ENCODE assay signal across 8 cellular contexts in genomic region chr11:46363455-46363920, GRCh38. TPM values are rescaled to one million over a fixed set of nuclear protein-coding genes. Genes with fewer than 3 reads are reported as not detected.
A peak's percentile ranks its signal among the peaks of the same experiment; 100 is the strongest.
DNase-seq lines count a peak whose midpoint lies in the region; ATAC-seq, FAIRE-seq and TF ChIP-seq lines count a peak whose summit lies in the region.

No MANE protein-coding gene starts in this region.

- H3K9ac ChIP-seq in IMR-90 (ENCODE audit: low read depth, low read length) = no peak overlapping the region
- H3K9ac ChIP-seq in kidney (ENCODE audit: low read length in 2 of 2) = no peak overlapping the region

- no peak overlapping the region for H4K91ac ChIP-seq in IMR-90 (ENCODE audit: insufficient read depth, low read depth, low read length)

- H2BK15ac ChIP-seq in IMR-90 (ENCODE audit: low read depth, low read length) = no peak overlapping the region; the same call in 2 of the 3 replicates

- H3K56ac ChIP-seq in IMR-90 (ENCODE audit: extremely low read depth, insufficient read depth, low read length) = no peak overlapping the region

- FAIRE-seq in kidney (lab: Jason Lieb, UNC) = no peak

- no peak overlapping the region for H3K18ac ChIP-seq in IMR-90 (ENCODE audit: low read depth, low read length)

- H3K27me3 ChIP-seq in IMR-90 (ENCODE audit: control insufficient read depth, insufficient read depth, low read length) (no peaks in the 10 kb centered on the region), body of pancreas (no peaks in the 10 kb centered on the region)

- H2BK120ac ChIP-seq in IMR-90 (ENCODE audit: low read depth, low read length) = no peak overlapping the region

- no peaks in the 10 kb centered on the region for H3K9me3 ChIP-seq in IMR-90 (ENCODE audit: control insufficient read depth, insufficient read depth, low read length)
- no peaks in the 10 kb centered on the region for H3K9me3 ChIP-seq in body of pancreas
- H3K9me3 ChIP-seq in kidney (ENCODE audit: control insufficient read depth in 1 of 2, low read length in 2 of 2) = no peaks in the 10 kb centered on the region

- H2AFZ ChIP-seq in IMR-90 (replicated peaks; ENCODE audit: low read length, poor library complexity) = peak overlapping the region; percentile 78

- ATAC-seq in IMR-90 (ENCODE audit: low read depth) = no peak
- peak; percentile 31 for ATAC-seq in body of pancreas
- ATAC-seq in HG03159 (IDR thresholded peaks at IDR 0.05; ENCODE audit: unreplicated experiment) = no peak
- ATAC-seq in HG03097 (IDR thresholded peaks at IDR 0.05; ENCODE audit: low FRiP score, unreplicated experiment) = no peak
- ATAC-seq in HG03175 (IDR thresholded peaks at IDR 0.05; ENCODE audit: unreplicated experiment) = no peak

- H3K4me3 ChIP-seq in IMR-90 (ENCODE audit: insufficient read depth, low read depth, low read length) (no peak overlapping the region), body of pancreas (no peak overlapping the region), kidney (ENCODE audit: low read length in 2 of 2) (no peak overlapping the region)

- no peak overlapping the region for H2BK20ac ChIP-seq in IMR-90 (ENCODE audit: low read depth, low read length)

- no peak for TF ChIP-seq RAD21 in IMR-90 (IDR thresholded peaks at IDR 0.05; ENCODE audit: low read length)

- no peak overlapping the region for H4K8ac ChIP-seq in IMR-90 (ENCODE audit: low read depth in 2 of 2, low read length in 2 of 2)

- H2AK5ac ChIP-seq in IMR-90 (ENCODE audit: low read depth, low read length) = peak overlapping the region; percentile 43

- POLR2A ChIA-PET in IMR-90 (lab: Charles Lee; ENCODE audit: unreplicated experiment) = interaction anchor here (0.5 kb wide), 1 partner anchor 10 kb away, joined by 9 read pairs; no protein-coding TSS in a partner anchor

- peaks cover 37% of the 10 kb centered on the region for H3K4me1 ChIP-seq in IMR-90 (ENCODE audit: control insufficient read depth, insufficient read depth, low read length)
- H3K4me1 ChIP-seq in body of pancreas = peaks cover 38% of the 10 kb centered on the region
- peaks cover 9 to 37% of the 10 kb centered on the region in 2 donors for H3K4me1 ChIP-seq in kidney (ENCODE audit: control insufficient read depth in 1 of 2, insufficient read depth in 1 of 2, low read depth in 1 of 2, low read length in 2 of 2)

- H2AK9ac ChIP-seq in IMR-90 (replicated peaks; ENCODE audit: low read depth, low read length, poor library complexity) = peak overlapping the region; percentile 74

- H2BK5ac ChIP-seq in IMR-90 (ENCODE audit: low read depth, low read length, poor library complexity, severe bottlenecking) = no peak overlapping the region

- H3K27ac ChIP-seq in IMR-90 (ENCODE audit: insufficient read depth, low read length) (no peak overlapping the region), body of pancreas (peak overlapping the region in 2 of 4 donors; percentile 58 to 73), kidney (ENCODE audit: low read depth in 2 of 2, low read length in 2 of 2) (peak overlapping the region in 1 of 2 donors; percentile 43)

- WGBS in IMR-90 (ENCODE audit: extremely low coverage in 2 of 2, insufficient read length in 1 of 2), 2 experiments = 76% methylated on average over 5 of the region's 20 CpGs; no CpG with 5 or more reads in 1 of the 2 experiments
- WGBS in body of pancreas, 2 donors = 65% methylated on average over 20 of the region's 20 CpGs; no CpG with 5 or more reads in 1 of the 2 donors

- H3K9me1 ChIP-seq in IMR-90 (ENCODE audit: insufficient read depth, low read length) = peaks cover 5% of the 10 kb centered on the region; the same call in 1 of the 2 replicates

- TF ChIP-seq POLR2A in IMR-90 (IDR thresholded peaks at IDR 0.05; ENCODE audit: low read depth, low read length) = no peak
- TF ChIP-seq POLR2A in body of pancreas (IDR thresholded peaks at IDR 0.05) = no peak
- TF ChIP-seq POLR2A in erythroblast (IDR thresholded peaks at IDR 0.05; ENCODE audit: low read length) = no peak

- no peak overlapping the region for H3K14ac ChIP-seq in IMR-90 (replicated peaks; ENCODE audit: low read depth, low read length)

- DNase-seq in IMR-90 (peak; percentile 33), body of pancreas (peak in 1 of 4 donors; percentile 38), kidney (peak; percentile 77), superior temporal gyrus (ENCODE audit: extremely low spot score) (peak; percentile 87), erythroblast (lab: John Stamatoyannopoulos, UW) (no peak)

- peaks cover 31 to 61% of the 10 kb centered on the region in 2 experiments for H3K79me1 ChIP-seq in IMR-90 (ENCODE audit: low read depth in 1 of 2, low read length in 2 of 2)

- intact Hi-C loops in IMR-90 (cut with micrococcal nuclease) = no loop called here
- intact Hi-C loops in body of pancreas (cut with DNase I) = no loop called here
- intact Hi-C loops in kidney (cut with DNase I) = no loop called here

- no peak overlapping the region for H4K5ac ChIP-seq in IMR-90 (ENCODE audit: low read depth, low read length)

- dilution Hi-C loops in IMR-90 (cut with HindIII; ENCODE audit: low sequenced_read_pairs, unreplicated experiment) = no loop called here

- no peak for TF ChIP-seq CTCF in IMR-90 (conservative IDR thresholded peaks at IDR 0.05; ENCODE audit: low read depth, low read length)
- no peak for TF ChIP-seq CTCF in body of pancreas (IDR thresholded peaks at IDR 0.05)
- no peak for TF ChIP-seq CTCF in kidney (IDR thresholded peaks at IDR 0.05; ENCODE audit: borderline replicate concordance, extremely low read depth, insufficient read depth)

- H3K4me2 ChIP-seq in IMR-90 (ENCODE audit: low read depth, low read length) = no peak overlapping the region

- CTCF ChIA-PET in IMR-90 (lab: Yijun Ruan, JAX) = no interaction called here

- peak overlapping the region; percentile 35 for H3K4ac ChIP-seq in IMR-90 (ENCODE audit: low read depth, low read length)

- peaks cover 4% of the 10 kb centered on the region; the same call in 1 of the 2 replicates for H3K36me3 ChIP-seq in IMR-90 (ENCODE audit: control insufficient read depth, insufficient read depth, low read length)
- H3K36me3 ChIP-seq in body of pancreas (replicated peaks in 1 of 2; ENCODE audit: insufficient read depth in 1 of 2, low read depth in 2 of 2) = no peaks in the 10 kb centered on the region
- H3K36me3 ChIP-seq in kidney (ENCODE audit: control insufficient read depth in 1 of 2, insufficient read depth in 2 of 2, low read length in 2 of 2) = peaks cover 0 to 2% of the 10 kb centered on the region in 2 donors

- in situ Hi-C loops in IMR-90 (cut with MboI; ENCODE audit: low sequenced_read_pairs) = no loop called here

- H3K23ac ChIP-seq in IMR-90 (ENCODE audit: low read depth, low read length) = no peak overlapping the region

- no TSS peak for BruUV-seq in IMR-90 (replicated peaks; lab: Mats Ljungman, UMichigan)

- H4K20me1 ChIP-seq in IMR-90 (ENCODE audit: insufficient read depth, low read length) = peaks cover 31% of the 10 kb centered on the region

TF ChIP-seq in IMR-90, 13 proteins besides CTCF, POLR2A, EP300 and RAD21:
- TF ChIP-seq FOS (IDR thresholded peaks at IDR 0.05; ENCODE audit: low read depth, low read length) (0 out of 2 replicates have a peak, but pooled peaks have one; percentile 4), NFE2L2 (IDR thresholded peaks at IDR 0.05; ENCODE audit: low read depth, low read length) (no peak), MXI1 (IDR thresholded peaks at IDR 0.05; ENCODE audit: borderline replicate concordance, low read depth, low read length) (0 out of 2 replicates have a peak, but pooled peaks have one; percentile 21), BHLHE40 (IDR thresholded peaks at IDR 0.05; ENCODE audit: low read depth, low read length) (no peak; the same call in 1 of the 2 replicates)

RNA-seq across cellular contexts. Expression of gene DGKZ, which starts 16.2 kb away (rescaled TPM):
- total RNA-seq in IMR-90 (2012; rRNA removed) = 43.0 and 46.8 TPM in 2 replicates
- 62.0 and 68.0 TPM in 2 replicates for polyA plus RNA-seq in IMR-90 (2012; rRNA removed)
- 52.8 and 75.7 TPM in 2 replicates for polyA plus RNA-seq in IMR-90 (2012; cell fraction: cytosol; rRNA removed)
- polyA plus RNA-seq in IMR-90 (2012; cell fraction: nucleus; rRNA removed; ENCODE audit: low replicate concordance) = 126 and 364 TPM in 2 replicates
- total RNA-seq in body of pancreas = 10 to 100 TPM; 79.4 to 86.4 TPM
- total RNA-seq in kidney = 50.6 TPM
- polyA plus RNA-seq in kidney (ENCODE audit: insufficient read depth, low read depth, low replicate concordance) = 48.5 TPM

RNA-seq across cellular contexts. Expression of gene MDK, which starts 18.0 kb away (rescaled TPM):
- total RNA-seq in IMR-90 (2012; rRNA removed) (23.1 and 25.8 TPM in 2 replicates), body of pancreas (10 to 100 TPM; 36.9 to 63.0 TPM), kidney (38.3 TPM)
- polyA plus RNA-seq in IMR-90 (2012; rRNA removed) (377 and 389 TPM in 2 replicates), kidney (ENCODE audit: insufficient read depth, low read depth, low replicate concordance) (26.3 TPM)
- 720 and 780 TPM in 2 replicates for polyA plus RNA-seq in IMR-90 (2012; cell fraction: cytosol; rRNA removed)
- 135 and 153 TPM in 2 replicates for polyA plus RNA-seq in IMR-90 (2012; cell fraction: nucleus; rRNA removed; ENCODE audit: low replicate concordance)

RNA-seq across cellular contexts. Expression of gene CHRM4, which starts 28.1 kb away (rescaled TPM):
- total RNA-seq in IMR-90 (2012; rRNA removed) (0.18 and 0.28 TPM in 2 replicates), body of pancreas (not detected), kidney (0.16 TPM)
- polyA plus RNA-seq in IMR-90 (2012; rRNA removed) (0.09 and 0.19 TPM in 2 replicates), kidney (ENCODE audit: insufficient read depth, low read depth, low replicate concordance) (not detected)
- polyA plus RNA-seq in IMR-90 (2012; cell fraction: cytosol; rRNA removed) = 0.16 and 0.19 TPM in 2 replicates
- 0.49 and 1.0 TPM in 2 replicates for polyA plus RNA-seq in IMR-90 (2012; cell fraction: nucleus; rRNA removed; ENCODE audit: low replicate concordance)

Comparison
In these comparisons a context has a peak if more than half of its experiments do, and no peak if none do; other contexts are left out.
1. DNase-seq: peak in IMR-90 (single experiment), kidney (single experiment) and superior temporal gyrus (single experiment); none in erythroblast (0 of 2).